Comparison of ENCODE assay signal across 1 cellular context in genomic region chr1:178465011-178465410, GRCh38.
TF ChIP-seq lines count a peak whose summit lies in the region.

No MANE protein-coding gene starts in this region.

TF ChIP-seq in SK-N-SH, 30 proteins besides CTCF, POLR2A, EP300 and RAD21 (continued from another document):
- TF ChIP-seq, protein P1, sequence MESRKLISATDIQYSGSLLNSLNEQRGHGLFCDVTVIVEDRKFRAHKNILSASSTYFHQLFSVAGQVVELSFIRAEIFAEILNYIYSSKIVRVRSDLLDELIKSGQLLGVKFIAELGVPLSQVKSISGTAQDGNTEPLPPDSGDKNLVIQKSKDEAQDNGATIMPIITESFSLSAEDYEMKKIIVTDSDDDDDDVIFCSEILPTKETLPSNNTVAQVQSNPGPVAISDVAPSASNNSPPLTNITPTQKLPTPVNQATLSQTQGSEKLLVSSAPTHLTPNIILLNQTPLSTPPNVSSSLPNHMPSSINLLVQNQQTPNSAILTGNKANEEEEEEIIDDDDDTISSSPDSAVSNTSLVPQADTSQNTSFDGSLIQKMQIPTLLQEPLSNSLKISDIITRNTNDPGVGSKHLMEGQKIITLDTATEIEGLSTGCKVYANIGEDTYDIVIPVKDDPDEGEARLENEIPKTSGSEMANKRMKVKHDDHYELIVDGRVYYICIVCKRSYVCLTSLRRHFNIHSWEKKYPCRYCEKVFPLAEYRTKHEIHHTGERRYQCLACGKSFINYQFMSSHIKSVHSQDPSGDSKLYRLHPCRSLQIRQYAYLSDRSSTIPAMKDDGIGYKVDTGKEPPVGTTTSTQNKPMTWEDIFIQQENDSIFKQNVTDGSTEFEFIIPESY (IDR thresholded peaks at IDR 0.05; ENCODE audit: borderline replicate concordance, low read depth), result no peak
- no peak for TF ChIP-seq TCF12 (IDR thresholded peaks at IDR 0.05)
